In the genomic region with DNA sequence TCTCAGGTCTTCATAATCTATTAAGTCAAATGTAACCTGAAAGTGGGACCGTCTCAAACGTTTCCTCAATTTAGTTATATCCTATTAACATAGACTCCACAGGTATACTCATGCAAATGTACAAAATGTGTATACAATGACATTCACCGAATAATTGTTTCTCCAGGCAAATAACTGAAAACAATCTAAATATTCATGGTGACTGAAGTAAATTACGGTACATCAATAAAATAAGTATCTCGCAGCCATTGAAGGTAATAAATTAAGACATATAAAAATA, we compare ENCODE assay signal across 8 cellular contexts. TPM values are rescaled to one million over a fixed set of nuclear protein-coding genes. Genes with fewer than 3 reads are reported as not detected.
A peak's percentile ranks its signal among the peaks of the same experiment; 100 is the strongest.
DNase-seq lines count a peak whose midpoint lies in the region; ATAC-seq, FAIRE-seq and TF ChIP-seq lines count a peak whose summit lies in the region.

No MANE protein-coding gene starts in this region.

- H3K27ac Mint-ChIP-seq in activated T-helper 2 cell treated with anti-CD3 and anti-CD28 coated beads, Interferon-gamma antibody, Interleukin-2, Interleukin-4, amounts not matched to agents 10 μg/mL and 5 μg/mL and 100 μg/mL, durations not matched to agents 14 hours and 24 hours and 36 hours, result peak overlapping the region; percentile 99

- peaks cover 19% of the 10 kb centered on the region for H3F3A ChIP-seq in SK-N-SH (replicated peaks; ENCODE audit: insufficient read depth)

- H3K4me1 Mint-ChIP-seq in activated T-helper 2 cell treated with anti-CD3 and anti-CD28 coated beads, Interferon-gamma antibody, Interleukin-2, Interleukin-4, amounts not matched to agents 10 μg/mL and 5 μg/mL and 100 μg/mL, durations not matched to agents 14 hours and 24 hours and 36 hours (ENCODE audit: low read depth), result peaks cover 58% of the 10 kb centered on the region

- 3% methylated on average over 5 of the region's 5 CpGs for WGBS in SK-N-SH (ENCODE audit: low lambda C conversion rate)

- peaks cover 58% of the 10 kb centered on the region for H3K79me2 ChIP-seq in SK-N-SH (ENCODE audit: insufficient read depth)

- peak overlapping the region; percentile 97 for H3K4me3 Mint-ChIP-seq in activated T-helper 2 cell treated with anti-CD3 and anti-CD28 coated beads, Interferon-gamma antibody, Interleukin-2, Interleukin-4, amounts not matched to agents 10 μg/mL and 5 μg/mL and 100 μg/mL, durations not matched to agents 14 hours and 24 hours and 36 hours (ENCODE audit: low read depth)

- peak overlapping the region; percentile 82 for H2AFZ ChIP-seq in SK-N-SH (ENCODE audit: low read depth)

- intact Hi-C loops in activated T-helper 2 cell treated with anti-CD3 and anti-CD28 coated beads, Interferon-gamma antibody, Interleukin-2, Interleukin-4, amounts not matched to agents 10 μg/mL and 5 μg/mL and 100 μg/mL, durations not matched to agents 14 hours and 24 hours and 36 hours (cut with micrococcal nuclease), result loop anchor here (1.0 to 10.0 kb wide), 3 partner anchors 32 to 178 kb away; partner anchors contain the start of genes CENPP, NOL8 and SPTLC1

- H3K36me3 Mint-ChIP-seq in activated T-helper 2 cell treated with anti-CD3 and anti-CD28 coated beads, Interferon-gamma antibody, Interleukin-2, Interleukin-4, amounts not matched to agents 10 μg/mL and 5 μg/mL and 100 μg/mL, durations not matched to agents 14 hours and 24 hours and 36 hours (ENCODE audit: low read depth), result peaks cover 67% of the 10 kb centered on the region

- no peaks in the 10 kb centered on the region for H3K9me3 Mint-ChIP-seq in activated T-helper 2 cell treated with anti-CD3 and anti-CD28 coated beads, Interferon-gamma antibody, Interleukin-2, Interleukin-4, amounts not matched to agents 10 μg/mL and 5 μg/mL and 100 μg/mL, durations not matched to agents 14 hours and 24 hours and 36 hours

- CTCF ChIA-PET in SK-N-SH (lab: Yijun Ruan, JAX), result no interaction called here

- no peak for ATAC-seq in SK-N-SH treated with all-trans-retinoic acid at 6 μM for 48 hours

- H3K27ac ChIP-seq in SK-N-SH (ENCODE audit: low read depth in 2 of 2, low read length in 1 of 2) (peak overlapping the region; percentile 77 to 80), stomach smooth muscle (ENCODE audit: low read length) (peak overlapping the region; percentile 50)

- DNase-seq in SK-N-SH (no peak), NK-92 (lab: John Stamatoyannopoulos, UW; ENCODE audit: unreplicated experiment) (no peak), 8988T (no peak)
- no peak for DNase-seq in activated T-helper 2 cell treated with anti-CD3 and anti-CD28 coated beads, Interferon-gamma antibody, Interleukin-2, Interleukin-4, amounts not matched to agents 10 μg/mL and 5 μg/mL and 100 μg/mL, durations not matched to agents 14 hours and 24 hours and 36 hours (ENCODE audit: low spot score)
- no peak for DNase-seq in stimulated activated naive CD4-positive, alpha-beta T cell (lab: John Stamatoyannopoulos, UW)

- peak overlapping the region; percentile 91 for H3K4me2 ChIP-seq in SK-N-SH

- H3K36me3 ChIP-seq in SK-N-SH (replicated peaks in 1 of 2; ENCODE audit: control insufficient read depth in 1 of 2, insufficient read depth in 2 of 2, low read length in 1 of 2), result peaks cover 37 to 41% of the 10 kb centered on the region in 2 experiments
- peaks cover 7 to 16% of the 10 kb centered on the region in 2 donors for H3K36me3 ChIP-seq in stomach smooth muscle (ENCODE audit: control insufficient read depth in 2 of 2, insufficient read depth in 2 of 2, low read length in 2 of 2)

- H3K4me1 ChIP-seq in SK-N-SH (ENCODE audit: control insufficient read depth in 1 of 2, insufficient read depth in 2 of 2, low read depth in 1 of 2, low read length in 1 of 2) (peaks cover 5 to 15% of the 10 kb centered on the region in 2 experiments; a peak in 3 of 4 replicates), stomach smooth muscle (ENCODE audit: control insufficient read depth, insufficient read depth, low read length) (peaks cover 11% of the 10 kb centered on the region)

- no peaks in the 10 kb centered on the region for H3K27me3 ChIP-seq in SK-N-SH (ENCODE audit: insufficient read depth)
- H3K27me3 ChIP-seq in stomach smooth muscle (ENCODE audit: control insufficient read depth in 1 of 2, insufficient read depth in 2 of 2, low read length in 2 of 2), result no peaks in the 10 kb centered on the region

- no peaks in the 10 kb centered on the region for H3K9me2 ChIP-seq in SK-N-SH

- no peak for TF ChIP-seq CTCF in SK-N-SH (IDR thresholded peaks at IDR 0.05)

- POLR2A ChIA-PET in SK-N-SH (lab: Yijun Ruan, JAX), result no interaction called here

- H3K9ac ChIP-seq in SK-N-SH, result peak overlapping the region; percentile 89
- peak overlapping the region; percentile 76 to 80 for H3K9ac ChIP-seq in stomach smooth muscle (ENCODE audit: low read length in 2 of 2)

- peak; percentile 78 for FAIRE-seq in islet of Langerhans (lab: Jason Lieb, UNC)

- H3K4me3 ChIP-seq in SK-N-SH (ENCODE audit: low read depth in 2 of 2, low read length in 1 of 2) (peak overlapping the region; percentile 81 to 87), stomach smooth muscle (ENCODE audit: low read length in 2 of 2) (peak overlapping the region; percentile 78 to 93)

- TF ChIP-seq RAD21 in SK-N-SH (IDR thresholded peaks at IDR 0.05; ENCODE audit: low read length), result no peak

- 0 out of 2 replicates have a peak, but pooled peaks cover 7% of the 10 kb centered on the region for H4K20me1 ChIP-seq in SK-N-SH (ENCODE audit: insufficient read depth)

- H3K9me3 ChIP-seq in SK-N-SH (no peaks in the 10 kb centered on the region), stomach smooth muscle (ENCODE audit: control insufficient read depth in 2 of 2, low read length in 2 of 2) (no peaks in the 10 kb centered on the region)

- no peak for TF ChIP-seq EP300 in SK-N-SH (IDR thresholded peaks at IDR 0.05; ENCODE audit: borderline replicate concordance in 1 of 2, low read depth in 1 of 2, low read length in 1 of 2)

- H3K27me3 Mint-ChIP-seq in activated T-helper 2 cell treated with anti-CD3 and anti-CD28 coated beads, Interferon-gamma antibody, Interleukin-2, Interleukin-4, amounts not matched to agents 10 μg/mL and 5 μg/mL and 100 μg/mL, durations not matched to agents 14 hours and 24 hours and 36 hours (ENCODE audit: low read depth), result no peaks in the 10 kb centered on the region

TF ChIP-seq in SK-N-SH, 30 proteins besides CTCF, POLR2A, EP300 and RAD21 (continues in another document):
- TF ChIP-seq RFX5 (IDR thresholded peaks at IDR 0.05; ENCODE audit: low read length) (no peak), TEAD4 (IDR thresholded peaks at IDR 0.05; ENCODE audit: borderline replicate concordance, insufficient read depth) (no peak), POLR2AphosphoS5 (IDR thresholded peaks at IDR 0.05; ENCODE audit: low read depth, low read length) (no peak), TAF1 (IDR thresholded peaks at IDR 0.05; ENCODE audit: borderline replicate concordance, low read depth, low read length) (no peak)
- TF ChIP-seq, protein P1, sequence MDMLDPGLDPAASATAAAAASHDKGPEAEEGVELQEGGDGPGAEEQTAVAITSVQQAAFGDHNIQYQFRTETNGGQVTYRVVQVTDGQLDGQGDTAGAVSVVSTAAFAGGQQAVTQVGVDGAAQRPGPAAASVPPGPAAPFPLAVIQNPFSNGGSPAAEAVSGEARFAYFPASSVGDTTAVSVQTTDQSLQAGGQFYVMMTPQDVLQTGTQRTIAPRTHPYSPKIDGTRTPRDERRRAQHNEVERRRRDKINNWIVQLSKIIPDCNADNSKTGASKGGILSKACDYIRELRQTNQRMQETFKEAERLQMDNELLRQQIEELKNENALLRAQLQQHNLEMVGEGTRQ (IDR thresholded peaks at IDR 0.05; ENCODE audit: borderline replicate concordance, low read depth, low read length), result no peak

TF ChIP-seq in SK-N-SH treated with all-trans-retinoic acid at 6 μM for 48 hours, 23 proteins besides CTCF, POLR2A, EP300 and RAD21:
- TF ChIP-seq GLIS3 (CRISPR knock-in tag; IDR thresholded peaks at IDR 0.05) (no peak), TCF4 (CRISPR knock-in tag; IDR thresholded peaks at IDR 0.05; ENCODE audit: borderline replicate concordance) (no peak), CSRNP3 (CRISPR knock-in tag; IDR thresholded peaks at IDR 0.05) (no peak)

RNA-seq across cellular contexts. Expression of gene IARS1, which starts 0.5 kb away (rescaled TPM):
- polyA plus RNA-seq in SK-N-SH (2012; rRNA removed), result 30.4 and 32.9 TPM in 2 replicates
- polyA plus RNA-seq in SK-N-SH (2012; cell fraction: cytosol; rRNA removed), result 33.8 and 34.7 TPM in 2 replicates
- 56.1 and 87.5 TPM in 2 replicates for polyA plus RNA-seq in SK-N-SH (2012; cell fraction: nucleus; rRNA removed)
- 177 and 186 TPM in 2 replicates for total RNA-seq in activated T-helper 2 cell treated with anti-CD3 and anti-CD28 coated beads, Interferon-gamma antibody, Interleukin-2, Interleukin-4, amounts not matched to agents 10 μg/mL and 5 μg/mL and 100 μg/mL, durations not matched to agents 14 hours and 24 hours and 36 hours

RNA-seq across cellular contexts. Expression of gene NOL8, which starts 32.1 kb away (rescaled TPM):
- polyA plus RNA-seq in SK-N-SH (2012; rRNA removed), result 9.6 and 13.2 TPM in 2 replicates
- polyA plus RNA-seq in SK-N-SH (2012; cell fraction: cytosol; rRNA removed), result 9.3 and 10.5 TPM in 2 replicates
- 16.7 and 36.9 TPM in 2 replicates for polyA plus RNA-seq in SK-N-SH (2012; cell fraction: nucleus; rRNA removed)
- total RNA-seq in activated T-helper 2 cell treated with anti-CD3 and anti-CD28 coated beads, Interferon-gamma antibody, Interleukin-2, Interleukin-4, amounts not matched to agents 10 μg/mL and 5 μg/mL and 100 μg/mL, durations not matched to agents 14 hours and 24 hours and 36 hours, result 73.2 and 75.5 TPM in 2 replicates

RNA-seq across cellular contexts. Expression of gene CENPP, which starts 32.7 kb away (rescaled TPM):
- 1.3 and 1.5 TPM in 2 replicates for polyA plus RNA-seq in SK-N-SH (2012; rRNA removed)
- 2.3 and 2.6 TPM in 2 replicates for polyA plus RNA-seq in SK-N-SH (2012; cell fraction: cytosol; rRNA removed)
- polyA plus RNA-seq in SK-N-SH (2012; cell fraction: nucleus; rRNA removed), result 1.2 and 1.4 TPM in 2 replicates
- 19.2 and 21.0 TPM in 2 replicates for total RNA-seq in activated T-helper 2 cell treated with anti-CD3 and anti-CD28 coated beads, Interferon-gamma antibody, Interleukin-2, Interleukin-4, amounts not matched to agents 10 μg/mL and 5 μg/mL and 100 μg/mL, durations not matched to agents 14 hours and 24 hours and 36 hours
